18 cellular contexts compared by ENCODE assay signal in genomic region chr16:52581530-52581929, GRCh38. TPM values are rescaled to one million over a fixed set of nuclear protein-coding genes. Genes with fewer than 3 reads are reported as not detected.
DNase-seq lines count a peak whose midpoint lies in the region; ATAC-seq and TF ChIP-seq lines count a peak whose summit lies in the region.
"Had no signal": no experiment of that assay in that cellular context is flagged by ENCODE, and none has a peak within 500 bp of the region (broad histone marks: within the 10 kb centered on the region; RNA-seq: fewer than 3 reads in every experiment).

No MANE protein-coding gene starts in this region.

- H3K27ac ChIP-seq in body of pancreas (no peak overlapping the region), left lung (no peak overlapping the region)

- ATAC-seq in body of pancreas (no peak), left lung (no peak), GM18505 (IDR thresholded peaks at IDR 0.05; ENCODE audit: unreplicated experiment) (no peak)

- TF ChIP-seq CTCF in body of pancreas (IDR thresholded peaks at IDR 0.05) (peak in 5 of 7 experiments; percentile 20 to 65 (median 51)), progenitor cell of endocrine pancreas (IDR thresholded peaks at IDR 0.05; ENCODE audit: unreplicated experiment) (peak; percentile 27), left lung (IDR thresholded peaks at IDR 0.05) (no peak)

- intact Hi-C loops in body of pancreas (cut with DNase I): no loop called here
- intact Hi-C loops in left lung (cut with DNase I): no loop called here

- no peak overlapping the region for H3K4me3 Mint-ChIP-seq in progenitor cell of endocrine pancreas (ENCODE audit: low read depth)
- H3K4me3 Mint-ChIP-seq: activated naive CD4-positive, alpha-beta T cell treated with anti-CD3 and anti-CD28 coated beads, Interleukin-2, amount 10 ng/mL, durations not matched to agents 7 days and 5 days; nephron had no signal

- peak; percentile 1 for DNase-seq in NCI-H82 (lab: John Stamatoyannopoulos, UW)
- no peak for DNase-seq in NCI-H82 treated with DMSO at 0.1 percent for 48 hours (lab: John Stamatoyannopoulos, UW; ENCODE audit: unreplicated experiment)
- DNase-seq in M059J (ENCODE audit: low read depth): peak; percentile 3
- peak in 3 of 4 donors; percentile 25 to 34 (median 30) for DNase-seq in body of pancreas
- no peak for DNase-seq in progenitor cell of endocrine pancreas (ENCODE audit: low spot score, unreplicated experiment)
- no peak for DNase-seq in left lung
- DNase-seq in NCI-H1092 (lab: John Stamatoyannopoulos, UW): no peak
- DNase-seq: activated CD4-positive, alpha-beta T cell treated with anti-CD3 and anti-CD28 coated beads for 4 hours; activated CD8-positive, alpha-beta memory T cell treated with anti-CD3 and anti-CD28 coated beads, Interleukin-2, amount 50 U/mL, for 48 hours; activated naive CD4-positive, alpha-beta T cell treated with anti-CD3 and anti-CD28 coated beads, Interleukin-2, amount 10 ng/mL, durations not matched to agents 7 days and 5 days; DMS153; H7; NCI-H1436 treated with DMSO at 0.1 percent for 48 hours; retina had no signal

- H3K9me3 Mint-ChIP-seq in progenitor cell of endocrine pancreas (ENCODE audit: low read depth): peaks cover 5% of the 10 kb centered on the region
- H3K9me3 Mint-ChIP-seq: nephron had no signal

- H3K4me3 ChIP-seq in body of pancreas (no peak overlapping the region), left lung (no peak overlapping the region)

- H3K4me1 Mint-ChIP-seq in progenitor cell of endocrine pancreas (ENCODE audit: low read depth): peaks cover 36% of the 10 kb centered on the region
- H3K4me1 Mint-ChIP-seq: activated naive CD4-positive, alpha-beta T cell treated with anti-CD3 and anti-CD28 coated beads, Interleukin-2, amount 10 ng/mL, durations not matched to agents 7 days and 5 days; nephron had no signal

- H3K36me3 Mint-ChIP-seq in progenitor cell of endocrine pancreas (ENCODE audit: insufficient read depth): no peaks in the 10 kb centered on the region
- H3K36me3 Mint-ChIP-seq: activated naive CD4-positive, alpha-beta T cell treated with anti-CD3 and anti-CD28 coated beads, Interleukin-2, amount 10 ng/mL, durations not matched to agents 7 days and 5 days had no signal

- H3K9me3 ChIP-seq in body of pancreas (no peaks in the 10 kb centered on the region), left lung (no peaks in the 10 kb centered on the region)

- TF ChIP-seq POLR2A in body of pancreas (IDR thresholded peaks at IDR 0.05) (no peak), GM18505 (IDR thresholded peaks at IDR 0.05; ENCODE audit: borderline replicate concordance, extremely low read depth, insufficient read depth, insufficient read length) (no peak)

- 81% methylated on average over 4 of the region's 4 CpGs for WGBS in body of pancreas, 2 donors

- H3K27ac Mint-ChIP-seq in progenitor cell of endocrine pancreas: no peak overlapping the region
- H3K27ac Mint-ChIP-seq: activated naive CD4-positive, alpha-beta T cell treated with anti-CD3 and anti-CD28 coated beads, Interleukin-2, amount 10 ng/mL, durations not matched to agents 7 days and 5 days; nephron had no signal

- no peaks in the 10 kb centered on the region for H3K36me3 ChIP-seq in body of pancreas (replicated peaks in 1 of 2; ENCODE audit: insufficient read depth in 1 of 2, low read depth in 2 of 2)
- no peaks in the 10 kb centered on the region for H3K36me3 ChIP-seq in left lung

- H3K27me3 ChIP-seq in body of pancreas: no peaks in the 10 kb centered on the region
- H3K27me3 ChIP-seq in left lung: no peaks in the 10 kb centered on the region

- H3K4me1 ChIP-seq in body of pancreas: peaks cover 35% of the 10 kb centered on the region
- H3K4me1 ChIP-seq in left lung: no peaks in the 10 kb centered on the region

- no peaks in the 10 kb centered on the region for H3K27me3 Mint-ChIP-seq in progenitor cell of endocrine pancreas
- H3K27me3 Mint-ChIP-seq: activated naive CD4-positive, alpha-beta T cell treated with anti-CD3 and anti-CD28 coated beads, Interleukin-2, amount 10 ng/mL, durations not matched to agents 7 days and 5 days had no signal

RNA-seq across cellular contexts. Expression of gene TOX3, which starts 34.6 kb away (rescaled TPM):
- total RNA-seq in M059J (2014; rRNA removed; shearing (Covaris generic)): not detected in 2 replicates
- 1 to 10 TPM; 1.3 to 5.2 TPM for total RNA-seq in body of pancreas
- 80.8 and 84.8 TPM in 2 replicates for total RNA-seq in progenitor cell of endocrine pancreas
- 1 to 10 TPM; 2.8 to 3.0 TPM for total RNA-seq in left lung
- total RNA-seq: NCI-H460; T-helper 2 cell treated with Interferon-gamma antibody and Interleukin-4, amounts not matched to agents 100 ng/mL and 5 ng/mL, for 36 hours had no signal

Comparison
In these comparisons a context has a peak if more than half of its experiments do, and no peak if none do; other contexts are left out.
1. DNase-seq: peak in NCI-H82 (single experiment), M059J (single experiment) and body of pancreas (3 of 4); none in NCI-H82 treated with DMSO at 0.1 percent for 48 hours (single experiment), progenitor cell of endocrine pancreas (single experiment), left lung (0 of 2) and NCI-H1092 (single experiment).
2. CTCF ChIP-seq: peak in body of pancreas (5 of 7) and progenitor cell of endocrine pancreas (single experiment); none in left lung (0 of 2).
3. RNA of gene TOX3, which starts 34.6 kb away (total RNA-seq): 80.8 to 84.8 TPM in progenitor cell of endocrine pancreas; 1.3 to 5.2 TPM in body of pancreas, 2.8 to 3.0 TPM in left lung and not detected in M059J; every median in the first group is over 10 times any median in the second.